ENCODE assay signal across 20 cellular contexts in genomic region chr10:817371-817770, GRCh38.
A peak's percentile ranks its signal among the peaks of the same experiment; 100 is the strongest.
DNase-seq lines count a peak whose midpoint lies in the region; ATAC-seq, FAIRE-seq and TF ChIP-seq lines count a peak whose summit lies in the region.
"Had no signal": no experiment of that assay in that cellular context is flagged by ENCODE, and none has a peak within 500 bp of the region (broad histone marks: within the 10 kb centered on the region; RNA-seq: fewer than 3 reads in every experiment).

No MANE protein-coding gene starts in this region.

- ATAC-seq in lower lobe of right lung (peak; percentile 64 to 67), HG03442 (IDR thresholded peaks at IDR 0.05; ENCODE audit: unreplicated experiment) (no peak), HG03159 (IDR thresholded peaks at IDR 0.05; ENCODE audit: unreplicated experiment) (no peak)
- ATAC-seq in stimulated activated effector memory CD8-positive, alpha-beta T cell treated with anti-CD3 and anti-CD28 coated beads, Interleukin-12 subunit alpha, Interleukin-12 subunit beta, amount 100 ng/mL, for 72 hours, result no peak
- ATAC-seq: K562 had no signal

- H3K27ac Mint-ChIP-seq in stimulated activated effector memory CD8-positive, alpha-beta T cell treated with anti-CD3 and anti-CD28 coated beads, Interleukin-12 subunit alpha, Interleukin-12 subunit beta, amount 100 ng/mL, for 72 hours, result peak overlapping the region; percentile 23

- H3K4me1 ChIP-seq in lower lobe of right lung, result peaks cover 18% of the 10 kb centered on the region

- FAIRE-seq in bronchial epithelial cell (lab: Jason Lieb, UNC), result peak; percentile 13
- FAIRE-seq: K562, RCC 7860 had no signal

- H3K4me3 ChIP-seq in bronchial epithelial cell (ENCODE audit: low read depth, low read length) (no peak overlapping the region), lower lobe of right lung (no peak overlapping the region)
- H3K4me3 ChIP-seq: GM23248, K562 had no signal

- no peaks in the 10 kb centered on the region for H3K27me3 ChIP-seq in bronchial epithelial cell (ENCODE audit: control insufficient read depth, insufficient read depth, low read length)
- H3K27me3 ChIP-seq in lower lobe of right lung (ENCODE audit: low read depth), result no peaks in the 10 kb centered on the region

- H3K27ac ChIP-seq in VCaP (peak overlapping the region; percentile 59), lower lobe of right lung (peak overlapping the region; percentile 37)
- H3K27ac ChIP-seq: GM23248 had no signal

- intact Hi-C loops in lower lobe of right lung (cut with DNase I), result no loop called here

- peaks cover 15% of the 10 kb centered on the region for H3K4me1 Mint-ChIP-seq in stimulated activated effector memory CD8-positive, alpha-beta T cell treated with anti-CD3 and anti-CD28 coated beads, Interleukin-12 subunit alpha, Interleukin-12 subunit beta, amount 100 ng/mL, for 72 hours

- H3K36me3 Mint-ChIP-seq in stimulated activated effector memory CD8-positive, alpha-beta T cell treated with anti-CD3 and anti-CD28 coated beads, Interleukin-12 subunit alpha, Interleukin-12 subunit beta, amount 100 ng/mL, for 72 hours, result peaks cover 100% of the 10 kb centered on the region

- peak; percentile 16 for DNase-seq in bronchial epithelial cell (ENCODE audit: low read depth)
- DNase-seq in lower lobe of right lung, result no peak
- no peak for DNase-seq in stimulated activated effector memory CD8-positive, alpha-beta T cell treated with anti-CD3 and anti-CD28 coated beads, Interleukin-12 subunit alpha, Interleukin-12 subunit beta, amount 100 ng/mL, for 72 hours (ENCODE audit: low spot score in 2 of 2)
- DNase-seq in inferior parietal cortex (ENCODE audit: extremely low spot score), result no peak
- DNase-seq: ACHN, COR-L47, DMS153, EL, HCEC 1CT, MV-4-11, NCI-H1417, NCI-H187 treated with DMSO at 0.1 percent for 48 hours, NCI-H69, SHP77 had no signal

- TF ChIP-seq CTCF in VCaP (conservative IDR thresholded peaks at IDR 0.05) (no peak), bronchial epithelial cell (IDR thresholded peaks at IDR 0.05; ENCODE audit: insufficient read depth, low read length, severe bottlenecking) (no peak), lower lobe of right lung (IDR thresholded peaks at IDR 0.05) (no peak)

- no peak overlapping the region for H3K4me3 Mint-ChIP-seq in stimulated activated effector memory CD8-positive, alpha-beta T cell treated with anti-CD3 and anti-CD28 coated beads, Interleukin-12 subunit alpha, Interleukin-12 subunit beta, amount 100 ng/mL, for 72 hours

- peaks cover 47% of the 10 kb centered on the region for H3K36me3 ChIP-seq in bronchial epithelial cell (ENCODE audit: control insufficient read depth, insufficient read depth, low read length)
- H3K36me3 ChIP-seq in lower lobe of right lung, result peaks cover 100% of the 10 kb centered on the region

- no peaks in the 10 kb centered on the region for H3K9me3 Mint-ChIP-seq in stimulated activated effector memory CD8-positive, alpha-beta T cell treated with anti-CD3 and anti-CD28 coated beads, Interleukin-12 subunit alpha, Interleukin-12 subunit beta, amount 100 ng/mL, for 72 hours

- no peaks in the 10 kb centered on the region for H3K9me3 ChIP-seq in lower lobe of right lung

Comparison
In these comparisons a context has a peak if more than half of its experiments do, and no peak if none do; other contexts are left out.
1. ATAC-seq: peak in lower lobe of right lung (2 of 2); none in stimulated activated effector memory CD8-positive, alpha-beta T cell treated with anti-CD3 and anti-CD28 coated beads, Interleukin-12 subunit alpha, Interleukin-12 subunit beta, amount 100 ng/mL, for 72 hours (single experiment), HG03442 (single experiment) and HG03159 (single experiment).